13 cellular contexts compared by ENCODE assay signal in the genomic region with DNA sequence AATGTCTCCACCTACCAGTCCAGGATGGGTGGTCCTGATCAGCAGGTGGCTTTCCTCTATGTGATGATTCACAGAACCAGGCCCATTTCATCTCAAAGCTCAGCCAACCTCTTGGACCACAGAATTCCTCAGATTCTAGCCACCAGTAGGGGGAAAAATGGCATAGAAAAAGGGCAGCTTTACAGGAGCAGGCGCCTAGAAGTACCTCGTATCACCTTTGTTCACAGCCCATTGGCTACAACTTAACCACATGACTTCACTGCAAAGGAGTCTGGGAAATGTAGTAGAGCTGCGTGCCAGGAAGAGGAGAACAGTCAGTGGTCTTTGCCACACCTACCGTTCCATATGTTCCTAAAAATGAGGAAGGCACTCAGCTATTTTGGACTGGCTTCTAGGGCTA.
DNase-seq lines count a peak whose midpoint lies in the region; ATAC-seq and TF ChIP-seq lines count a peak whose summit lies in the region.
"Had no signal": no experiment of that assay in that cellular context is flagged by ENCODE, and none has a peak within 500 bp of the region (broad histone marks: within the 10 kb centered on the region; RNA-seq: fewer than 3 reads in every experiment).

No MANE protein-coding gene starts in this region.

- CTCF ChIA-PET in activated CD4-positive, alpha-beta memory T cell treated with anti-CD3 and anti-CD28 coated beads for 36 hours (lab: Charles Lee), result interaction anchor here (0.9 kb wide), 1 partner anchor 14 kb away, joined by 4 read pairs; no protein-coding TSS in a partner anchor

- H2AFZ ChIP-seq in DND-41 (ENCODE audit: low read depth, low read length), result no peak overlapping the region

- no peaks in the 10 kb centered on the region for H3K36me3 Mint-ChIP-seq in activated CD4-positive, alpha-beta memory T cell treated with anti-CD3 and anti-CD28 coated beads for 36 hours

- H3K27me3 Mint-ChIP-seq in activated CD4-positive, alpha-beta memory T cell treated with anti-CD3 and anti-CD28 coated beads for 36 hours, result peaks cover 3% of the 10 kb centered on the region

- intact Hi-C loops in activated CD4-positive, alpha-beta memory T cell treated with anti-CD3 and anti-CD28 coated beads for 36 hours (cut with micrococcal nuclease), result no loop called here

- peaks cover 13% of the 10 kb centered on the region for H3K27me3 ChIP-seq in DND-41 (ENCODE audit: insufficient read depth, low read length, poor library complexity)
- H3K27me3 ChIP-seq: adrenal gland had no signal

- POLR2A ChIA-PET in activated CD4-positive, alpha-beta memory T cell treated with anti-CD3 and anti-CD28 coated beads for 36 hours (lab: Charles Lee), result no interaction called here

- no peak overlapping the region for H3K9ac ChIP-seq in DND-41 (ENCODE audit: low read depth, low read length)

- H3K4me3 Mint-ChIP-seq in activated CD4-positive, alpha-beta memory T cell treated with anti-CD3 and anti-CD28 coated beads for 36 hours, result no peak overlapping the region

- no peak for TF ChIP-seq CTCF in DND-41 (IDR thresholded peaks at IDR 0.05; ENCODE audit: borderline replicate concordance, extremely low read depth, low read length, poor library complexity, severe bottlenecking)

- no peak overlapping the region for H3K27ac ChIP-seq in DND-41 (ENCODE audit: low read length)
- H3K27ac ChIP-seq: adrenal gland had no signal

- no peak overlapping the region for H3K27ac Mint-ChIP-seq in activated CD4-positive, alpha-beta memory T cell treated with anti-CD3 and anti-CD28 coated beads for 36 hours

- no peaks in the 10 kb centered on the region for H3K36me3 ChIP-seq in DND-41 (ENCODE audit: insufficient read depth, low read length)
- H3K36me3 ChIP-seq: adrenal gland had no signal

- DNase-seq in DND-41, result no peak
- no peak for DNase-seq in NCI-H2081 (lab: John Stamatoyannopoulos, UW)
- DNase-seq in cerebellar cortex (ENCODE audit: low spot score), result no peak
- no peak for DNase-seq in activated CD4-positive, alpha-beta memory T cell treated with anti-CD3 and anti-CD28 coated beads for 36 hours
- DNase-seq: activated CD4-positive, alpha-beta T cell treated with anti-CD3 and anti-CD28 coated beads, Interleukin-2, amount 50 U/mL, for 1 hour; adrenal gland; C1 segment of cervical spinal cord; IMR-90; retina had no signal

- no peaks in the 10 kb centered on the region for H4K20me1 ChIP-seq in DND-41 (ENCODE audit: insufficient read depth, low read length)

- H3K9me3 ChIP-seq in DND-41 (ENCODE audit: insufficient read depth, low read length, severe bottlenecking), result no peaks in the 10 kb centered on the region
- H3K9me3 ChIP-seq: adrenal gland had no signal

- no peak overlapping the region for H3K4me3 ChIP-seq in DND-41 (ENCODE audit: low read depth in 1 of 2, low read length in 2 of 2)
- H3K4me3 ChIP-seq: adrenal gland had no signal

- no peaks in the 10 kb centered on the region for H3K9me3 Mint-ChIP-seq in activated CD4-positive, alpha-beta memory T cell treated with anti-CD3 and anti-CD28 coated beads for 36 hours

- H3K4me1 ChIP-seq in DND-41 (ENCODE audit: insufficient read depth, low read length), result no peaks in the 10 kb centered on the region

- H3K4me2 ChIP-seq in DND-41 (ENCODE audit: insufficient read depth, low read length), result no peak overlapping the region

- 0 out of 3 replicates have a peak, but pooled peaks have one; percentile 47 for ATAC-seq in DND-41 (ENCODE audit: insufficient read depth, low read depth)
- ATAC-seq in GM21367 (IDR thresholded peaks at IDR 0.05; ENCODE audit: unreplicated experiment), result peak; percentile 76
- peak; percentile 89 for ATAC-seq in HG03439 (IDR thresholded peaks at IDR 0.05; ENCODE audit: unreplicated experiment)
- peak; percentile 45; the same call in 2 of the 3 replicates for ATAC-seq in SK-N-SH treated with all-trans-retinoic acid at 6 μM for 48 hours
- no peak for ATAC-seq in HG03175 (IDR thresholded peaks at IDR 0.05; ENCODE audit: unreplicated experiment)

- no peaks in the 10 kb centered on the region for H3K79me2 ChIP-seq in DND-41 (ENCODE audit: insufficient read depth, low read length)

- no peaks in the 10 kb centered on the region for H3K4me1 Mint-ChIP-seq in activated CD4-positive, alpha-beta memory T cell treated with anti-CD3 and anti-CD28 coated beads for 36 hours (ENCODE audit: low read depth)

TF ChIP-seq in SK-N-SH treated with all-trans-retinoic acid at 6 μM for 48 hours, 23 proteins besides CTCF, POLR2A, EP300 and RAD21 (continues in another document):
- TF ChIP-seq ESRRG (CRISPR knock-in tag; IDR thresholded peaks at IDR 0.05) (no peak), TCF4 (CRISPR knock-in tag; IDR thresholded peaks at IDR 0.05; ENCODE audit: borderline replicate concordance) (no peak), CSRNP3 (CRISPR knock-in tag; IDR thresholded peaks at IDR 0.05) (no peak), ARNTL (CRISPR knock-in tag; IDR thresholded peaks at IDR 0.05; ENCODE audit: borderline replicate concordance, low read depth) (no peak), ZNF565 (CRISPR knock-in tag; conservative IDR thresholded peaks at IDR 0.05; ENCODE audit: low read depth) (no peak), POU6F1 (CRISPR knock-in tag; IDR thresholded peaks at IDR 0.05; ENCODE audit: borderline replicate concordance, low read depth) (no peak), SNAI2 (CRISPR knock-in tag; IDR thresholded peaks at IDR 0.05) (no peak), PPARA (CRISPR knock-in tag; IDR thresholded peaks at IDR 0.05; ENCODE audit: borderline replicate concordance) (no peak), CSDC2 (CRISPR knock-in tag; IDR thresholded peaks at IDR 0.05) (no peak), ZNF70 (CRISPR knock-in tag; IDR thresholded peaks at IDR 0.05) (no peak), ZFP30 (CRISPR knock-in tag; IDR thresholded peaks at IDR 0.05) (no peak), ZNF8 (CRISPR knock-in tag; IDR thresholded peaks at IDR 0.05) (no peak), ZC3H10 (CRISPR knock-in tag; IDR thresholded peaks at IDR 0.05) (no peak), GLIS3 (CRISPR knock-in tag; IDR thresholded peaks at IDR 0.05) (no peak), RARB (CRISPR knock-in tag; IDR thresholded peaks at IDR 0.05) (no peak), ISL1 (CRISPR knock-in tag; IDR thresholded peaks at IDR 0.05) (no peak)
- TF ChIP-seq, protein P1, sequence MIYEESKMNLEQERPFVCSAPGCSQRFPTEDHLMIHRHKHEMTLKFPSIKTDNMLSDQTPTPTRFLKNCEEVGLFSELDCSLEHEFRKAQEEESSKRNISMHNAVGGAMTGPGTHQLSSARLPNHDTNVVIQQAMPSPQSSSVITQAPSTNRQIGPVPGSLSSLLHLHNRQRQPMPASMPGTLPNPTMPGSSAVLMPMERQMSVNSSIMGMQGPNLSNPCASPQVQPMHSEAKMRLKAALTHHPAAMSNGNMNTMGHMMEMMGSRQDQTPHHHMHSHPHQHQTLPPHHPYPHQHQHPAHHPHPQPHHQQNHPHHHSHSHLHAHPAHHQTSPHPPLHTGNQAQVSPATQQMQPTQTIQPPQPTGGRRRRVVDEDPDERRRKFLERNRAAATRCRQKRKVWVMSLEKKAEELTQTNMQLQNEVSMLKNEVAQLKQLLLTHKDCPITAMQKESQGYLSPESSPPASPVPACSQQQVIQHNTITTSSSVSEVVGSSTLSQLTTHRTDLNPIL (CRISPR knock-in tag; IDR thresholded peaks at IDR 0.05; ENCODE audit: low read depth), result no peak
